ENCODE assay signal across 3 cellular contexts in genomic region chr9:92892317-92892716, GRCh38. TPM values are rescaled to one million over a fixed set of nuclear protein-coding genes. Genes with fewer than 3 reads are reported as not detected.
"Had no signal": no experiment of that assay in that cellular context is flagged by ENCODE, and none has a peak within 500 bp of the region (broad histone marks: within the 10 kb centered on the region; RNA-seq: fewer than 3 reads in every experiment).

No MANE protein-coding gene starts in this region.

RNA-seq across cellular contexts. Expression of gene FGD3, which starts 55.0 kb away (rescaled TPM):
- total RNA-seq: LHCN-M2, SJSA1 had no signal
- polyA plus RNA-seq: SK-N-SH had no signal
